In the genomic region with DNA sequence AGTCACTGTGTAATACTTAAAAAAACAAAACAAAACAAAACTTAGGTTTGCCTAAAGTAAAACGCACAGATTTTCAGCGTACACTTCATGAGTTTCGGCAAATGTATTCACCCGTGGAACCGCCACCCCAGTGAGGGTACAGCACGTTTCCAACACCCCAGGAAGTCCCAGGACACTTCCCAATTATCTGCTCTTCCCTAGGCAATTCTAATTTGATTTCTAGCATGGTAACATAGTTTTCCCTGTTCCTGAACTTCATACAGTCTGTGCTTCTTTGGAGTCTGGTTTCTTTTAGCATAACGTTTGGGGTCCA, we compare ENCODE assay signal across 7 cellular contexts. TPM values are rescaled to one million over a fixed set of nuclear protein-coding genes. Genes with fewer than 3 reads are reported as not detected.
DNase-seq lines count a peak whose midpoint lies in the region; ATAC-seq and TF ChIP-seq lines count a peak whose summit lies in the region.

No MANE protein-coding gene starts in this region.

- no peaks in the 10 kb centered on the region for H3K9me3 Mint-ChIP-seq in progenitor cell of endocrine pancreas (ENCODE audit: low read depth)

- no peaks in the 10 kb centered on the region for H3K27me3 ChIP-seq in Panc1 (ENCODE audit: control insufficient read depth, insufficient read depth, low read length)
- no peaks in the 10 kb centered on the region for H3K27me3 ChIP-seq in esophagus squamous epithelium

- no TSS peak for BruUV-seq in Panc1 (replicated peaks; lab: Mats Ljungman, UMichigan)

- intact Hi-C loops in Panc1 (cut with micrococcal nuclease; ENCODE audit: unreplicated experiment) (loop anchor here (5.0 kb wide), 1 partner anchor 59 kb away; no protein-coding TSS in a partner anchor), esophagus squamous epithelium (cut with DNase I) (no loop called here)

- no peak for DNase-seq in Panc1 (ENCODE audit: low read depth, low spot score)
- DNase-seq in esophagus squamous epithelium (lab: John Stamatoyannopoulos, UW), result no peak
- no peak for DNase-seq in progenitor cell of endocrine pancreas (ENCODE audit: low spot score, unreplicated experiment)
- DNase-seq in DMS153 (lab: John Stamatoyannopoulos, UW), result no peak
- DNase-seq in stimulated activated CD4-positive, alpha-beta T cell treated with anti-CD3 and anti-CD28 coated beads, Interleukin-4, amount 100 ng/mL, for 1 hour, result no peak

- H3K4me3 ChIP-seq in Panc1 (ENCODE audit: low read depth in 2 of 2, low read length in 2 of 2), result peak overlapping the region; percentile 73 to 78
- peak overlapping the region; percentile 86 to 94 (median 91) for H3K4me3 ChIP-seq in esophagus squamous epithelium

- POLR2A ChIA-PET in Panc1 (lab: Charles Lee), result no interaction called here

- peaks cover 3% of the 10 kb centered on the region; the same call in 1 of the 2 replicates for H3K4me1 ChIP-seq in Panc1 (ENCODE audit: control insufficient read depth, insufficient read depth, low read length)
- H3K4me1 ChIP-seq in esophagus squamous epithelium, result peaks cover 0 to 27% (median 6%) of the 10 kb centered on the region in 3 donors

- no peak for TF ChIP-seq POLR2A in esophagus squamous epithelium (IDR thresholded peaks at IDR 0.05)

- 1 to 2% methylated on average over 7 of the region's 7 CpGs for WGBS in esophagus squamous epithelium, 2 donors

- H3K36me3 Mint-ChIP-seq in progenitor cell of endocrine pancreas (ENCODE audit: insufficient read depth), result no peaks in the 10 kb centered on the region

- TF ChIP-seq CTCF in Panc1 (IDR thresholded peaks at IDR 0.05), result no peak
- no peak for TF ChIP-seq CTCF in esophagus squamous epithelium (IDR thresholded peaks at IDR 0.05)
- no peak for TF ChIP-seq CTCF in progenitor cell of endocrine pancreas (IDR thresholded peaks at IDR 0.05; ENCODE audit: unreplicated experiment)

- H3K9me3 ChIP-seq in Panc1 (ENCODE audit: control insufficient read depth, insufficient read depth, low read depth, low read length) (no peaks in the 10 kb centered on the region), esophagus squamous epithelium (no peaks in the 10 kb centered on the region)

- ATAC-seq in GM21825 (IDR thresholded peaks at IDR 0.05; ENCODE audit: unreplicated experiment) (peak; percentile 2), Panc1 (no peak), HG03432 (IDR thresholded peaks at IDR 0.05; ENCODE audit: unreplicated experiment) (no peak)

- H3K27me3 Mint-ChIP-seq in progenitor cell of endocrine pancreas, result peaks cover 15% of the 10 kb centered on the region

- peak overlapping the region; percentile 88 for H3K27ac ChIP-seq in Panc1 (ENCODE audit: low read length)
- peak overlapping the region; percentile 98 to 99 (median 98) for H3K27ac ChIP-seq in esophagus squamous epithelium

- no peak overlapping the region for H3K4me3 Mint-ChIP-seq in progenitor cell of endocrine pancreas (ENCODE audit: low read depth)

- in situ Hi-C loops in Panc1 (cut with HindIII; ENCODE audit: low pct_unique_long_range_greater_than_20kb, low sequenced_read_pairs), result no loop called here

- H3K36me3 ChIP-seq in Panc1 (ENCODE audit: control insufficient read depth, insufficient read depth, low read length) (no peaks in the 10 kb centered on the region), esophagus squamous epithelium (no peaks in the 10 kb centered on the region)

- CTCF ChIA-PET in Panc1 (lab: Charles Lee), result no interaction called here

- peaks cover 8% of the 10 kb centered on the region for H3K4me1 Mint-ChIP-seq in progenitor cell of endocrine pancreas (ENCODE audit: low read depth)

- H3K27ac Mint-ChIP-seq in progenitor cell of endocrine pancreas, result peak overlapping the region; percentile 98

RNA-seq across cellular contexts. Expression of gene CLASP2, which starts 0.5 kb away (rescaled TPM):
- total RNA-seq in Panc1 (2021; ENCODE audit: unreplicated experiment) (40.4 TPM), esophagus squamous epithelium (10 to 100 TPM; 16.7 to 49.4 (median 32.1) TPM), progenitor cell of endocrine pancreas (58.4 and 68.3 TPM in 2 replicates)
- 11.3 TPM for polyA plus RNA-seq in Panc1 (2012; ENCODE audit: insufficient read length)
